7 cellular contexts compared by ENCODE assay signal in genomic region chr10:50019279-50019678, GRCh38. TPM values are rescaled to one million over a fixed set of nuclear protein-coding genes. Genes with fewer than 3 reads are reported as not detected.
DNase-seq lines count a peak whose midpoint lies in the region; ATAC-seq and TF ChIP-seq lines count a peak whose summit lies in the region.
"Not testable (repeated sequence)": the region's sequence is repeated elsewhere in the genome, so short reads cannot be mapped to it uniquely, and the experiment has no call there.

No MANE protein-coding gene starts in this region.

- CTCF ChIA-PET in PC-3 (lab: Charles Lee), result not testable (repeated sequence)

- H3F3A ChIP-seq in PC-3 (ENCODE audit: low read length, unreplicated experiment), result not testable (repeated sequence)

- not testable (repeated sequence) for H3K9me3 ChIP-seq in PC-3 (ENCODE audit: low read length)

- H3K4me1 ChIP-seq in PC-3 (ENCODE audit: insufficient read depth, low read length), result not testable (repeated sequence)

- H3K4me2 ChIP-seq in PC-3 (ENCODE audit: low read length), result not testable (repeated sequence)

- POLR2A ChIA-PET in PC-3 (lab: Charles Lee; ENCODE audit: unreplicated experiment), result not testable (repeated sequence)

- not testable (repeated sequence) for H3K4me1 Mint-ChIP-seq in osteocyte (ENCODE audit: unreplicated experiment)

- not testable (repeated sequence) for ATAC-seq in PC-3

- H4K20me1 ChIP-seq in PC-3 (ENCODE audit: low read length), result not testable (repeated sequence)

- DNase-seq in AG20443 (ENCODE audit: low spot score) (peak; percentile 1), DMS53 (lab: John Stamatoyannopoulos, UW) (peak; percentile 24), NCI-H1105 (lab: John Stamatoyannopoulos, UW) (peak; percentile 8), NCI-H345 (lab: John Stamatoyannopoulos, UW) (peak; percentile 12), PC-3 (peak; percentile 29), iPS-NIHi7 (ENCODE audit: extremely low spot score) (peak; percentile 0), osteocyte (ENCODE audit: extremely low spot score, unreplicated experiment) (peak; percentile 84)

- H3K4me3 ChIP-seq in PC-3 (ENCODE audit: low read length), result not testable (repeated sequence)

- not testable (repeated sequence) for H3K27me3 ChIP-seq in PC-3 (ENCODE audit: low read length)

- not testable (repeated sequence) for H3K4me3 Mint-ChIP-seq in osteocyte (ENCODE audit: unreplicated experiment)

- not testable (repeated sequence) for H3K36me3 ChIP-seq in PC-3 (ENCODE audit: low read depth, low read length)

- H3K9me2 ChIP-seq in PC-3 (replicated peaks; ENCODE audit: low read length), result not testable (repeated sequence)

- TF ChIP-seq CTCF in PC-3 (conservative IDR thresholded peaks at IDR 0.05; ENCODE audit: low read depth, low read length); osteocyte (IDR thresholded peaks at IDR 0.05): not testable (repeated sequence)

- not testable (repeated sequence) for H3K9ac ChIP-seq in PC-3 (ENCODE audit: low read length)

- H2AFZ ChIP-seq in PC-3 (ENCODE audit: low read length), result not testable (repeated sequence)

- H3K27ac Mint-ChIP-seq in osteocyte (ENCODE audit: unreplicated experiment), result not testable (repeated sequence)

- not testable (repeated sequence) for H3K9me3 Mint-ChIP-seq in osteocyte (ENCODE audit: unreplicated experiment)

- not testable (repeated sequence) for H3K27me3 Mint-ChIP-seq in osteocyte (ENCODE audit: unreplicated experiment)

- H3K27ac ChIP-seq in PC-3 (ENCODE audit: low read length), result not testable (repeated sequence)

- not testable (repeated sequence) for H3K79me2 ChIP-seq in PC-3 (ENCODE audit: low read length)

- intact Hi-C loops in PC-3 (cut with micrococcal nuclease), result not testable (repeated sequence)

- H3K36me3 Mint-ChIP-seq in osteocyte (ENCODE audit: unreplicated experiment), result not testable (repeated sequence)

- BruUV-seq in PC-3 (replicated peaks; lab: Mats Ljungman, UMichigan), result not testable (repeated sequence)

RNA-seq across cellular contexts. Expression of gene AGAP6, which starts 31.1 kb away (rescaled TPM):
- total RNA-seq in PC-3 (2014; rRNA removed), result 35.9 and 38.5 TPM in 2 replicates
- 13.2 and 15.2 TPM in 2 replicates for total RNA-seq in osteocyte

RNA-seq across cellular contexts. Expression of gene WASHC2A, which starts 48.5 kb away (rescaled TPM):
- total RNA-seq in PC-3 (2014; rRNA removed) (57.9 and 67.6 TPM in 2 replicates), osteocyte (58.2 and 69.6 TPM in 2 replicates)

Comparison
In these comparisons a context has a peak if more than half of its experiments do, and no peak if none do; other contexts are left out.
1. DNase-seq: peak in every context shown above with its lines; median percentile 84 in osteocyte; 29 in PC-3; 24 in DMS53; 12 in NCI-H345; 8 in NCI-H1105; 1 in AG20443; 0 in iPS-NIHi7.